Comparison of ENCODE assay signal across 8 cellular contexts in the genomic region with DNA sequence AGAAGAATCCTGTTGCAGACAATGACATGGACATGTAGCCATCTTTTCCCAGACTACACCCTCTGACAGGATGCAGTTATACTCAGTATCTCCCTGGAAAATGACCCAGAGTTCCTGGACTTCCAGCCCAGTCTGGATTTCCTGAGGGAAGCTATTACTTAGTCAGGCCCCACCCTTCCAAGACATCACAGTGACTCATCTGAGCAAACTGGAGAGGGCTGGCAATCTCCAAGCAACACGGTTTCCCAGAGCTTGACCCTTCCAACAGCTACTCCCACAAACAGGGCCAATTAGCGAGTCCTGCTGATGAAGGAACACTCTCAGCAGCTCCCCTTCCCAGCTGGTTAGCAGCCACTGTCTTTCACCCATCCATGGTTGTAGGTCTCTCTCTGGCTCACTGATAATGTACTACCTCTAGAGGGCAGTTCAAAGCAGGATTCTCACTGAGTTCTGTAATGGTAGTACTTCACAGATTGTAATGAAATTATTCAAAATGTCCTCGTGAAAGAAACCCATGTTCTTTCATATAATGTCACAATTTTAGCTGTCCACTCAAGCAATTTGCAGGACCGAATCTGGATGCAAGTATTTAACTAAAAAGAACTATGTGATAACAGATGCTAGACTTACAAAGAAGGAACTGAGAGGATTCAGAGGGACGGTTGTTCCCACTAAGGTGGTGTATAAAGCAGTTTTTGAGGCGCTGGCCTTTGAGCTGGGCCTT.
DNase-seq lines count a peak whose midpoint lies in the region; ATAC-seq and TF ChIP-seq lines count a peak whose summit lies in the region.

No MANE protein-coding gene starts in this region.

- intact Hi-C loops in CD8-positive, alpha-beta T cell (cut with DNase I, micrococcal nuclease), result loop anchor here in 1 of 2 experiments (10.0 kb wide), 1 partner anchor 866 kb away; no protein-coding TSS in a partner anchor
- intact Hi-C loops in activated T-helper 1 cell treated with anti-CD3 and anti-CD28 coated beads, Interleukin-12 subunit alpha, Interleukin-12 subunit beta, Interleukin-2, Interleukin-4 antibody, amounts not matched to agents 30 ng/mL and 10 ng/mL and 1 ng/mL, durations not matched to agents 14 hours and 24 hours and 36 hours (cut with micrococcal nuclease), result loop anchor here (1.0 to 10.0 kb wide), 2 partner anchors 162 to 316 kb away; a partner anchor contains a TSS

- H3K9me3 Mint-ChIP-seq in CD8-positive, alpha-beta T cell, result no peaks in the 10 kb centered on the region
- H3K9me3 Mint-ChIP-seq in activated T-helper 1 cell treated with anti-CD3 and anti-CD28 coated beads, Interleukin-12 subunit alpha, Interleukin-12 subunit beta, Interleukin-2, Interleukin-4 antibody, amounts not matched to agents 30 ng/mL and 10 ng/mL and 1 ng/mL, durations not matched to agents 14 hours and 24 hours and 36 hours, result no peaks in the 10 kb centered on the region

- H3K9me3 ChIP-seq in CD8-positive, alpha-beta T cell (ENCODE audit: low read length), result no peaks in the 10 kb centered on the region
- no peaks in the 10 kb centered on the region for H3K9me3 ChIP-seq in RWPE2 (ENCODE audit: severe bottlenecking)

- TF ChIP-seq CTCF in CD8-positive, alpha-beta T cell (IDR thresholded peaks at IDR 0.05), result peak; percentile 34
- TF ChIP-seq CTCF in GM13977 (IDR thresholded peaks at IDR 0.05; ENCODE audit: extremely low read depth, insufficient read depth, missing control alignments), result peak; percentile 66
- TF ChIP-seq CTCF in RWPE2 (IDR thresholded peaks at IDR 0.05; ENCODE audit: poor library complexity, severe bottlenecking), result peak; percentile 58

- H3K36me3 Mint-ChIP-seq in CD8-positive, alpha-beta T cell, result no peaks in the 10 kb centered on the region
- H3K36me3 Mint-ChIP-seq in activated T-helper 1 cell treated with anti-CD3 and anti-CD28 coated beads, Interleukin-12 subunit alpha, Interleukin-12 subunit beta, Interleukin-2, Interleukin-4 antibody, amounts not matched to agents 30 ng/mL and 10 ng/mL and 1 ng/mL, durations not matched to agents 14 hours and 24 hours and 36 hours (ENCODE audit: low read depth), result no peaks in the 10 kb centered on the region

- peak; percentile 69 for ATAC-seq in CD8-positive, alpha-beta T cell
- ATAC-seq in HG03469 (IDR thresholded peaks at IDR 0.05; ENCODE audit: unreplicated experiment) (peak; percentile 79), RWPE2 (ENCODE audit: low read depth) (peak; percentile 95)

- no peak overlapping the region for H3K4me3 Mint-ChIP-seq in CD8-positive, alpha-beta T cell
- H3K4me3 Mint-ChIP-seq in activated T-helper 1 cell treated with anti-CD3 and anti-CD28 coated beads, Interleukin-12 subunit alpha, Interleukin-12 subunit beta, Interleukin-2, Interleukin-4 antibody, amounts not matched to agents 30 ng/mL and 10 ng/mL and 1 ng/mL, durations not matched to agents 14 hours and 24 hours and 36 hours, result no peak overlapping the region

- no peaks in the 10 kb centered on the region for H3K36me3 ChIP-seq in CD8-positive, alpha-beta T cell (ENCODE audit: insufficient read depth, low read length)
- H3K36me3 ChIP-seq in RWPE2 (ENCODE audit: low read depth), result no peaks in the 10 kb centered on the region

- H3K4me1 Mint-ChIP-seq in CD8-positive, alpha-beta T cell (ENCODE audit: low read depth), result no peaks in the 10 kb centered on the region
- no peaks in the 10 kb centered on the region for H3K4me1 Mint-ChIP-seq in activated T-helper 1 cell treated with anti-CD3 and anti-CD28 coated beads, Interleukin-12 subunit alpha, Interleukin-12 subunit beta, Interleukin-2, Interleukin-4 antibody, amounts not matched to agents 30 ng/mL and 10 ng/mL and 1 ng/mL, durations not matched to agents 14 hours and 24 hours and 36 hours (ENCODE audit: low read depth)

- no peak overlapping the region for H3K27ac Mint-ChIP-seq in CD8-positive, alpha-beta T cell
- no peak overlapping the region for H3K27ac Mint-ChIP-seq in activated T-helper 1 cell treated with anti-CD3 and anti-CD28 coated beads, Interleukin-12 subunit alpha, Interleukin-12 subunit beta, Interleukin-2, Interleukin-4 antibody, amounts not matched to agents 30 ng/mL and 10 ng/mL and 1 ng/mL, durations not matched to agents 14 hours and 24 hours and 36 hours

- POLR2A ChIA-PET in CD8-positive, alpha-beta T cell (lab: Charles Lee), result interaction anchor here (1.0 kb wide), 1 partner anchor 16 kb away, joined by 3 read pairs; no protein-coding TSS in a partner anchor

- H3K4me3 ChIP-seq in CD8-positive, alpha-beta T cell (ENCODE audit: low read depth, low read length), result no peak overlapping the region
- no peak overlapping the region for H3K4me3 ChIP-seq in RWPE2 (ENCODE audit: severe bottlenecking)

- peak in 1 of 7 experiments; percentile 12 for DNase-seq in CD8-positive, alpha-beta T cell
- DNase-seq in GM13977 (ENCODE audit: low spot score) (peak; percentile 50), RWPE2 (ENCODE audit: low spot score) (no peak), epithelial cell of prostate (ENCODE audit: low read depth, low spot score) (peak; percentile 65), middle frontal gyrus (ENCODE audit: extremely low spot score, low spot score) (peak; percentile 27), occipital lobe (lab: John Stamatoyannopoulos, UW) (no peak)
- DNase-seq in activated T-helper 1 cell treated with anti-CD3 and anti-CD28 coated beads, Interleukin-12 subunit alpha, Interleukin-12 subunit beta, Interleukin-2, Interleukin-4 antibody, amounts not matched to agents 30 ng/mL and 10 ng/mL and 1 ng/mL, durations not matched to agents 14 hours and 24 hours and 36 hours (ENCODE audit: low spot score), result no peak

- H3K27me3 Mint-ChIP-seq in CD8-positive, alpha-beta T cell (ENCODE audit: low read depth), result no peaks in the 10 kb centered on the region
- H3K27me3 Mint-ChIP-seq in activated T-helper 1 cell treated with anti-CD3 and anti-CD28 coated beads, Interleukin-12 subunit alpha, Interleukin-12 subunit beta, Interleukin-2, Interleukin-4 antibody, amounts not matched to agents 30 ng/mL and 10 ng/mL and 1 ng/mL, durations not matched to agents 14 hours and 24 hours and 36 hours (ENCODE audit: insufficient read depth), result peaks cover 4% of the 10 kb centered on the region

- no peaks in the 10 kb centered on the region for H3K27me3 ChIP-seq in CD8-positive, alpha-beta T cell (ENCODE audit: insufficient read depth, low read length)
- no peaks in the 10 kb centered on the region for H3K27me3 ChIP-seq in RWPE2 (ENCODE audit: insufficient read depth, poor library complexity, severe bottlenecking)

- H3K27ac ChIP-seq in CD8-positive, alpha-beta T cell (ENCODE audit: low read depth, low read length), result no peak overlapping the region
- peak overlapping the region; percentile 84 for H3K27ac ChIP-seq in RWPE2 (ENCODE audit: poor library complexity, severe bottlenecking)
- H3K27ac ChIP-seq in epithelial cell of prostate, result peak overlapping the region; percentile 91

- in situ Hi-C loops in GM13977 (cut with MboI; ENCODE audit: low pct_unique_long_range_greater_than_20kb, low sequenced_read_pairs, unreplicated experiment), result loop anchor here (10.0 kb wide), 1 partner anchor 156 kb away; no protein-coding TSS in a partner anchor

- no peaks in the 10 kb centered on the region for H3K4me1 ChIP-seq in CD8-positive, alpha-beta T cell (ENCODE audit: insufficient read depth, low read length)
- H3K4me1 ChIP-seq in RWPE2 (ENCODE audit: insufficient read depth, poor library complexity, severe bottlenecking), result peaks cover 21% of the 10 kb centered on the region

- CTCF ChIA-PET in CD8-positive, alpha-beta T cell (lab: Charles Lee), result interaction anchor here (0.6 to 5.1 kb wide), 12 partner anchors 11 to 191 kb away, joined by 3 to 73 read pairs (median 3); no protein-coding TSS in a partner anchor

Comparison
In these comparisons a context has a peak if more than half of its experiments do, and no peak if none do; other contexts are left out.
1. DNase-seq: peak in GM13977 (single experiment), epithelial cell of prostate (single experiment) and middle frontal gyrus (single experiment); none in RWPE2 (single experiment), occipital lobe (single experiment) and activated T-helper 1 cell treated with anti-CD3 and anti-CD28 coated beads, Interleukin-12 subunit alpha, Interleukin-12 subunit beta, Interleukin-2, Interleukin-4 antibody, amounts not matched to agents 30 ng/mL and 10 ng/mL and 1 ng/mL, durations not matched to agents 14 hours and 24 hours and 36 hours (single experiment).
2. Peak in every context shown above with its lines, with median percentiles within 50 percentile points of each other: ATAC-seq and CTCF ChIP-seq.